In the genomic region with DNA sequence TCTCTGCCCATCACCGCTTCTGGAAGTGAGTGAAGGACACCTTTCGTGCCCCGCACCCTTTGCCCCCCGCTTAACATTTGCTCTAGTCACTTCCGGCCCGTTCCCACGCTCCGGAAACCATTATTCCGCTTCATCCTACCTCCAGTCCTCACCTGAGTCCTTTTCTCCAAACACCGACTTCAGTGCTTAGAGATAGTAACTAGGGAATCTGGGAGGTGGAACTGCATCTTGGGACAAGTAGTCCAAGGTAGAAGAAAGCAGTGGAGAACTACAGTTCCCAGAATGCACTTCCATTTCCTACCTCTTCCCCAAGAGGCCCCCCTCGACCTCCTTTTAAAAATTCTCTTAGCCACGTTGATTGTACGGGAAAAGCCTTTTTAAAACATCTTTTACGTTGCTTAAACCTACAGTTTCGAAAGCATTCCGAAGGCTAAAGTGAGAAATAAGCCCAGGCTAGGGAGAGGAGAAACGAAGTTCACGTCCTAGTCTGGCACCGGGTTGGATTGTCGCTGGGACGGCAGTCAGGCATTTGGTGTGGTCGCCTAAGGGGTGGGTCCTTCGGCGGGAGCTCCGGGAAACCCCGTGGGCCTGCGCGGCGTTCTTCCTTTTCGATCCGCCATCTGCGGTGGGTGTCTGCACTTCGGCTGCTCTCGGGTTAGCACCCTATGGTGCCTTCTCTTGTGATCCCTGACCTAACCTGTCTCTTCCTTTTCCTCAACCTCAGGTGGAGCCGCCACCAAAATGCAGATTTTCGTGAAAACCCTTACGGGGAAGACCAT, we compare ENCODE assay signal across 1 cellular context.
TF ChIP-seq lines count a peak whose summit lies in the region.

Gene CLHC1, minus strand, starts transcription at position 210 of the 779 bp plus-strand sequence. CDS start 9,882 bp downstream, outside the sequence.
Gene RPS27A, plus strand, starts transcription at position 605 of the 779 bp plus-strand sequence. Its CDS starts 137 bp downstream, at position 742.

TF ChIP-seq in SK-N-SH, 30 proteins besides CTCF, POLR2A, EP300 and RAD21 (continued from another document):
- TF ChIP-seq, protein P1, sequence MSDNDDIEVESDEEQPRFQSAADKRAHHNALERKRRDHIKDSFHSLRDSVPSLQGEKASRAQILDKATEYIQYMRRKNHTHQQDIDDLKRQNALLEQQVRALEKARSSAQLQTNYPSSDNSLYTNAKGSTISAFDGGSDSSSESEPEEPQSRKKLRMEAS (IDR thresholded peaks at IDR 0.05; ENCODE audit: low read depth) = peak; percentile 61; the same call in 1 of the 2 replicates
- TF ChIP-seq POLR2AphosphoS5 (IDR thresholded peaks at IDR 0.05; ENCODE audit: low read depth, low read length) = peak; percentile 93
- peak; percentile 59 for TF ChIP-seq GABPA (IDR thresholded peaks at IDR 0.05; ENCODE audit: low read depth)
- TF ChIP-seq TAF1 (IDR thresholded peaks at IDR 0.05; ENCODE audit: borderline replicate concordance, low read depth, low read length) = peak; percentile 93; the same call in 1 of the 2 replicates
- TF ChIP-seq FOSL2 (IDR thresholded peaks at IDR 0.05; ENCODE audit: borderline replicate concordance, low read depth) = no peak
- peak; percentile 68 for TF ChIP-seq NRF1 (IDR thresholded peaks at IDR 0.05; ENCODE audit: low read depth, low read length)
- TF ChIP-seq ELF1 (IDR thresholded peaks at IDR 0.05) = peak; percentile 98
- no peak for TF ChIP-seq PBX3 (IDR thresholded peaks at IDR 0.05)
- TF ChIP-seq EZH2phosphoT487 (IDR thresholded peaks at IDR 0.05; ENCODE audit: borderline replicate concordance, low read depth) = no peak
- no peak for TF ChIP-seq TCF12 (IDR thresholded peaks at IDR 0.05)
- peak; percentile 78 for TF ChIP-seq YY1 (IDR thresholded peaks at IDR 0.05; ENCODE audit: low read depth)
- TF ChIP-seq CHD2 (IDR thresholded peaks at IDR 0.05; ENCODE audit: low read length, partially characterized antibody) = peak; percentile 61
- no peak for TF ChIP-seq RCOR1 (IDR thresholded peaks at IDR 0.05; ENCODE audit: low read length)
